In genomic region chr6:117559299-117559698, GRCh38 we compare ENCODE assay signal across 1 cellular context.
TF ChIP-seq lines count a peak whose summit lies in the region.

No MANE protein-coding gene starts in this region.

TF ChIP-seq in SK-N-SH treated with all-trans-retinoic acid at 6 μM for 48 hours, 23 proteins besides CTCF, POLR2A, EP300 and RAD21 (continued from another document):
- TF ChIP-seq CREB5 (CRISPR knock-in tag; IDR thresholded peaks at IDR 0.05; ENCODE audit: low read depth) (no peak), GLIS3 (CRISPR knock-in tag; IDR thresholded peaks at IDR 0.05) (no peak), ISL1 (CRISPR knock-in tag; IDR thresholded peaks at IDR 0.05) (no peak), PPARA (CRISPR knock-in tag; IDR thresholded peaks at IDR 0.05; ENCODE audit: borderline replicate concordance) (no peak), TCF4 (CRISPR knock-in tag; IDR thresholded peaks at IDR 0.05; ENCODE audit: borderline replicate concordance) (no peak), POU6F1 (CRISPR knock-in tag; IDR thresholded peaks at IDR 0.05; ENCODE audit: borderline replicate concordance, low read depth) (no peak), OSR1 (CRISPR knock-in tag; IDR thresholded peaks at IDR 0.05) (no peak), ZNF565 (CRISPR knock-in tag; conservative IDR thresholded peaks at IDR 0.05; ENCODE audit: low read depth) (no peak), TOX (CRISPR knock-in tag; IDR thresholded peaks at IDR 0.05; ENCODE audit: borderline replicate concordance) (no peak), ZNF70 (CRISPR knock-in tag; IDR thresholded peaks at IDR 0.05) (no peak), TSHZ2 (CRISPR knock-in tag; IDR thresholded peaks at IDR 0.05) (no peak), ARNTL (CRISPR knock-in tag; IDR thresholded peaks at IDR 0.05; ENCODE audit: borderline replicate concordance, low read depth) (no peak)
